Comparison of ENCODE assay signal across 24 cellular contexts in the genomic region with DNA sequence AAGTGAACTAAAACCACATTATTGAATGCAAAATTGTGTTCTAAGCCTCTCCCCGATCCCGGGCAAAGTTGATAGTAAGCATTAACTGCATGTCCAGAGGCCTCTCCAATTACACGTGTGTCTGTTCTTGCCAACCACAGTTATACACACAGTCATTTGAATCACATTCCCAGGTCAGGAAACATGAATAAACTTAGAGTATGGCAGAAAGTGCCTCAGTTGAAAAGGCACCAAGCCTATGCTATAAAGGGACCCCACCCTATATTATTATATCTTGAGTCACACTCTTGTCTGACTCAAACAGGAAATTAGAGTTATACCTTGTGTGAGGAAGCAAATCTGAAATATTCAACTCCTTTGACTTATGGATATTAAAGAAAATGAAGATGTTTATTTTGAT.
A peak's percentile ranks its signal among the peaks of the same experiment; 100 is the strongest.
DNase-seq lines count a peak whose midpoint lies in the region; ATAC-seq, FAIRE-seq and TF ChIP-seq lines count a peak whose summit lies in the region.
"Had no signal": no experiment of that assay in that cellular context is flagged by ENCODE, and none has a peak within 500 bp of the region (broad histone marks: within the 10 kb centered on the region; RNA-seq: fewer than 3 reads in every experiment).

No MANE protein-coding gene starts in this region.

- in situ Hi-C loops in transverse colon (cut with MboI; ENCODE audit: low pct_ligation_motif_present in 1 of 4, low pct_unique_long_range_greater_than_20kb in 1 of 4, low sequenced_read_pairs in 3 of 4), result no loop called here

- no peak overlapping the region for H3K27ac Mint-ChIP-seq in natural killer cell treated with Interleukin-12 subunit alpha and Interleukin-12 subunit beta and Interleukin-15 and Interleukin-18, amount 100 ng/mL, for 72 hours
- H3K27ac Mint-ChIP-seq: CD4-positive, alpha-beta T cell had no signal

- no peak overlapping the region for H3K4me3 Mint-ChIP-seq in natural killer cell treated with Interleukin-12 subunit alpha and Interleukin-12 subunit beta and Interleukin-15 and Interleukin-18, amount 100 ng/mL, for 72 hours
- H3K4me3 Mint-ChIP-seq: CD4-positive, alpha-beta T cell had no signal

- H3K36me3 Mint-ChIP-seq in natural killer cell treated with Interleukin-12 subunit alpha and Interleukin-12 subunit beta and Interleukin-15 and Interleukin-18, amount 100 ng/mL, for 72 hours, result no peaks in the 10 kb centered on the region

- peak overlapping the region; percentile 34 for H3K27ac ChIP-seq in keratinocyte (ENCODE audit: control insufficient read depth, insufficient read depth, low read length)
- H3K27ac ChIP-seq in transverse colon, result peak overlapping the region in 3 of 4 donors; percentile 1 to 35 (median 2)
- H3K27ac ChIP-seq: BLaER1, HL-60, KMS-11 had no signal

- H3K4me2 ChIP-seq in keratinocyte (ENCODE audit: control insufficient read depth, extremely low read depth, insufficient read depth, low read depth, low read length), result peak overlapping the region; percentile 35
- H3K4me2 ChIP-seq: BLaER1, KMS-11 had no signal

- no peaks in the 10 kb centered on the region for H3K79me2 ChIP-seq in keratinocyte (ENCODE audit: control insufficient read depth, insufficient read depth, low read length)

- H3K4me1 Mint-ChIP-seq in natural killer cell treated with Interleukin-12 subunit alpha and Interleukin-12 subunit beta and Interleukin-15 and Interleukin-18, amount 100 ng/mL, for 72 hours (ENCODE audit: low read depth in 2 of 2), result no peaks in the 10 kb centered on the region

- no peaks in the 10 kb centered on the region for H3K9me3 ChIP-seq in keratinocyte (ENCODE audit: control insufficient read depth, low read depth, low read length)
- no peaks in the 10 kb centered on the region for H3K9me3 ChIP-seq in transverse colon
- H3K9me3 ChIP-seq: BLaER1, Caco-2 had no signal

- H3K36me3 ChIP-seq in bronchial epithelial cell (ENCODE audit: control insufficient read depth, insufficient read depth, low read length) (no peaks in the 10 kb centered on the region), keratinocyte (ENCODE audit: control insufficient read depth in 2 of 2, extremely low read depth in 1 of 2, insufficient read depth in 2 of 2, low read length in 2 of 2) (no peaks in the 10 kb centered on the region), transverse colon (no peaks in the 10 kb centered on the region)
- H3K36me3 ChIP-seq: BLaER1 had no signal

- H3K4me1 ChIP-seq in keratinocyte (ENCODE audit: control insufficient read depth, extremely low read depth, insufficient read depth, low read length) (peaks cover 22% of the 10 kb centered on the region), transverse colon (peaks cover 0 to 9% (median 0%) of the 10 kb centered on the region in 4 donors)
- H3K4me1 ChIP-seq: BLaER1, Caco-2 had no signal

- ATAC-seq in natural killer cell treated with Interleukin-12 subunit alpha and Interleukin-12 subunit beta and Interleukin-15 and Interleukin-18, amount 100 ng/mL, for 72 hours, result no peak
- ATAC-seq in HG03045 (IDR thresholded peaks at IDR 0.05; ENCODE audit: unreplicated experiment), result no peak

- peaks cover 21 to 56% of the 10 kb centered on the region in 2 donors for H3K27me3 Mint-ChIP-seq in natural killer cell treated with Interleukin-12 subunit alpha and Interleukin-12 subunit beta and Interleukin-15 and Interleukin-18, amount 100 ng/mL, for 72 hours

- 54 to 92% methylated on average over 2 to 3 of the region's 3 CpGs for WGBS in transverse colon (ENCODE audit: low coverage in 1 of 2), 2 donors

- FAIRE-seq in bronchial epithelial cell (lab: Jason Lieb, UNC) (no peak), keratinocyte (lab: Jason Lieb, UNC) (peak; percentile 69)
- FAIRE-seq: G401.6, GM12892 had no signal

- dilution Hi-C loops in keratinocyte (cut with MboI; ENCODE audit: extremely low pct_ligation_motif_present, low sequenced_read_pairs), result no loop called here

- TF ChIP-seq POLR2A in transverse colon (IDR thresholded peaks at IDR 0.05), result no peak

- H3K27me3 ChIP-seq in bronchial epithelial cell (ENCODE audit: control insufficient read depth, insufficient read depth, low read length) (no peaks in the 10 kb centered on the region), keratinocyte (ENCODE audit: control insufficient read depth, extremely low read depth, insufficient read depth, low read length) (no peaks in the 10 kb centered on the region), transverse colon (no peaks in the 10 kb centered on the region)
- H3K27me3 ChIP-seq: BLaER1 had no signal

- DNase-seq in HT1080 (ENCODE audit: low read depth), result peak; percentile 85
- DNase-seq in bronchial epithelial cell (ENCODE audit: low read depth), result peak; percentile 94
- peak; percentile 75 for DNase-seq in keratinocyte (ENCODE audit: low read depth, low spot score)
- DNase-seq in transverse colon, result peak; percentile 11
- DNase-seq in natural killer cell treated with Interleukin-12 subunit alpha and Interleukin-12 subunit beta and Interleukin-15 and Interleukin-18, amount 100 ng/mL, for 72 hours (ENCODE audit: low spot score), result no peak
- DNase-seq in activated CD4-positive, alpha-beta T cell treated with anti-CD3 and anti-CD28 coated beads for 1 hour, result no peak
- DNase-seq: Caco-2; CD4-positive, alpha-beta T cell; DND-41; GOT3; HCEC 1CT; IMR-90; NCI-H1694 treated with DMSO at 0.1 percent for 48 hours; NCI-H2081 treated with DMSO at 0.1 percent for 48 hours; NCI-H2171 treated with DMSO at 0.1 percent for 48 hours; NCI-H446; NCI-H526; SHP77 had no signal

- TF ChIP-seq EP300 in transverse colon (IDR thresholded peaks at IDR 0.05; ENCODE audit: low read depth), result no peak

- H4K20me1 ChIP-seq in keratinocyte (ENCODE audit: control insufficient read depth, extremely low read depth, insufficient read depth, low read length), result no peaks in the 10 kb centered on the region
- H4K20me1 ChIP-seq: BLaER1 had no signal

- H3K9me1 ChIP-seq in keratinocyte (ENCODE audit: control insufficient read depth, extremely low read depth, insufficient read depth, low read length), result no peaks in the 10 kb centered on the region

- H3K4me3 ChIP-seq in bronchial epithelial cell (ENCODE audit: low read depth, low read length) (no peak overlapping the region), keratinocyte (ENCODE audit: control insufficient read depth in 2 of 3, extremely low read depth in 1 of 3, insufficient read depth in 2 of 3, low read depth in 1 of 3, low read length in 3 of 3) (no peak overlapping the region), transverse colon (no peak overlapping the region)
- H3K4me3 ChIP-seq: BLaER1 had no signal

- intact Hi-C loops in transverse colon (cut with DNase I; ENCODE audit: low total_unique reads), result no loop called here

- no peak for TF ChIP-seq CTCF in bronchial epithelial cell (IDR thresholded peaks at IDR 0.05; ENCODE audit: insufficient read depth, low read length, severe bottlenecking)
- TF ChIP-seq CTCF in keratinocyte (optimal IDR thresholded peaks at IDR 0.05 in 1 of 3, IDR thresholded peaks at IDR 0.05 in 1 of 3, conservative IDR thresholded peaks at IDR 0.05 in 1 of 3; ENCODE audit: extremely low read depth in 1 of 3, insufficient read depth in 2 of 3, low read length in 3 of 3), result no peak
- TF ChIP-seq CTCF in transverse colon (IDR thresholded peaks at IDR 0.05), result no peak

- no peak overlapping the region for H3K9ac ChIP-seq in keratinocyte (ENCODE audit: control insufficient read depth, extremely low read depth, insufficient read depth, low read length)
- H3K9ac ChIP-seq: BLaER1, KMS-11 had no signal

- H2AFZ ChIP-seq in keratinocyte (ENCODE audit: control insufficient read depth, low read length), result peak overlapping the region; percentile 23

- H3K9me3 Mint-ChIP-seq in natural killer cell treated with Interleukin-12 subunit alpha and Interleukin-12 subunit beta and Interleukin-15 and Interleukin-18, amount 100 ng/mL, for 72 hours, result no peaks in the 10 kb centered on the region

Comparison
In these comparisons a context has a peak if more than half of its experiments do, and no peak if none do; other contexts are left out.
1. DNase-seq: peak in HT1080 (single experiment), bronchial epithelial cell (single experiment), keratinocyte (single experiment) and transverse colon (single experiment); none in natural killer cell treated with Interleukin-12 subunit alpha and Interleukin-12 subunit beta and Interleukin-15 and Interleukin-18, amount 100 ng/mL, for 72 hours (single experiment) and activated CD4-positive, alpha-beta T cell treated with anti-CD3 and anti-CD28 coated beads for 1 hour (single experiment).